28 cellular contexts compared by ENCODE assay signal in the genomic region with DNA sequence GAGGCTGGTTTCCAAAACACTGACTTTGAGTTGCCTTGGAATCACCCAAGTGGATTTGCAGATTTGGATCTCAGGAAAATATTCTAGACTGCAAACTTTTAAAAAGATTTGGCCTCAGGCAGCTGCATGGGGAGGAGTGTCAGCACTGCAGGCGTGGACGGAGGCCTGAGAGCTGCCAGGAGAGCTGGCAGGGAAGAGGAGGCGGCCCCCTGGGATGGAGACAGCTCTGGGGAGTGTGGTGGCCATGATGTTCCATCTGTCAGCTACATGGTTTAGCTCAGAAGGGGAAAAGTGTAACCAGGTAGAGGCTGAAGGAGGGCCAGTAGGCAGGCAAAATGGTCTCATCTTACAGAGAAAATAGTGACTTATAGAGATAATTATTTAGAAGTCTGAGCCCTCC.
"Had no signal": no experiment of that assay in that cellular context is flagged by ENCODE, and none has a peak within 500 bp of the region (broad histone marks: within the 10 kb centered on the region; RNA-seq: fewer than 3 reads in every experiment).

No MANE protein-coding gene starts in this region.

- H3K9me3 ChIP-seq: adrenal gland, body of pancreas, gastroesophageal sphincter, pancreas, prostate gland, transverse colon had no signal

- DNase-seq: activated CD4-positive, alpha-beta T cell treated with anti-CD3 and anti-CD28 coated beads for 36 hours; activated CD4-positive, alpha-beta T cell treated with anti-CD3 and anti-CD28 coated beads, Interleukin-2, amount 50 U/mL, for 4 hours; activated CD4-positive, CD25-positive, alpha-beta regulatory T cell; activated gamma-delta T cell treated with Interleukin-2 at 50 U/mL for 16 hours; activated naive CD8-positive, alpha-beta T cell treated with anti-CD3 and anti-CD28 coated beads for 36 hours; activated T-cell treated with anti-CD3 and anti-CD28 coated beads for 4 hours; adrenal gland; aorta; cortex of kidney; head of caudate nucleus; hippocampal formation; left cardiac atrium; mammary epithelial cell; naive B cell; nephron progenitor cell; retina; stimulated activated CD4-positive, alpha-beta T cell treated with anti-CD3 and anti-CD28 coated beads, Interleukin-1b, Interleukin-23, amount 100 ng/mL, for 48 hours; stimulated activated CD4-positive, alpha-beta T cell treated with anti-CD3 and anti-CD28 coated beads, Interleukin-4, amount 100 ng/mL, for 4 hours; stimulated activated CD8-positive, alpha-beta memory T cell treated with anti-CD3 and anti-CD28 coated beads, Interleukin-4, amount 100 ng/mL, for 48 hours; stimulated activated naive CD4-positive, alpha-beta T cell treated with Interleukin-2 at 50 U/mL for 16 hours; transverse colon had no signal

- H3K9me3 Mint-ChIP-seq: activated naive CD8-positive, alpha-beta T cell treated with anti-CD3 and anti-CD28 coated beads for 36 hours; activated T-helper 1 cell treated with anti-CD3 and anti-CD28 coated beads, Interleukin-12 subunit alpha, Interleukin-12 subunit beta, Interleukin-2, Interleukin-4 antibody, amounts not matched to agents 30 ng/mL and 10 ng/mL and 1 ng/mL, durations not matched to agents 14 hours and 24 hours and 36 hours; naive B cell; nephron progenitor cell had no signal

- H3K27me3 Mint-ChIP-seq: activated CD4-positive, alpha-beta T cell treated with anti-CD3 and anti-CD28 coated beads for 36 hours; activated naive CD8-positive, alpha-beta T cell treated with anti-CD3 and anti-CD28 coated beads for 36 hours; naive B cell had no signal

- H3K4me3 ChIP-seq: adrenal gland, body of pancreas, cardiac muscle cell, gastroesophageal sphincter, pancreas, prostate gland, smooth muscle cell, transverse colon had no signal

- H3K4me3 Mint-ChIP-seq: activated CD4-positive, alpha-beta T cell treated with anti-CD3 and anti-CD28 coated beads for 36 hours; activated naive CD8-positive, alpha-beta T cell treated with anti-CD3 and anti-CD28 coated beads for 36 hours; activated T-helper 1 cell treated with anti-CD3 and anti-CD28 coated beads, Interleukin-12 subunit alpha, Interleukin-12 subunit beta, Interleukin-2, Interleukin-4 antibody, amounts not matched to agents 30 ng/mL and 10 ng/mL and 1 ng/mL, durations not matched to agents 14 hours and 24 hours and 36 hours; naive B cell; nephron progenitor cell had no signal

- H3K27ac Mint-ChIP-seq: activated CD4-positive, alpha-beta T cell treated with anti-CD3 and anti-CD28 coated beads for 36 hours; activated naive CD8-positive, alpha-beta T cell treated with anti-CD3 and anti-CD28 coated beads for 36 hours; activated T-helper 1 cell treated with anti-CD3 and anti-CD28 coated beads, Interleukin-12 subunit alpha, Interleukin-12 subunit beta, Interleukin-2, Interleukin-4 antibody, amounts not matched to agents 30 ng/mL and 10 ng/mL and 1 ng/mL, durations not matched to agents 14 hours and 24 hours and 36 hours had no signal

- H3K4me1 ChIP-seq: adrenal gland, body of pancreas, gastroesophageal sphincter, pancreas, prostate gland, transverse colon had no signal

- H3K27me3 ChIP-seq: adrenal gland, body of pancreas, cardiac muscle cell, gastroesophageal sphincter, pancreas, transverse colon had no signal

- H3K4me1 Mint-ChIP-seq: activated CD4-positive, alpha-beta T cell treated with anti-CD3 and anti-CD28 coated beads for 36 hours; activated naive CD8-positive, alpha-beta T cell treated with anti-CD3 and anti-CD28 coated beads for 36 hours; nephron progenitor cell had no signal

- H3K27ac ChIP-seq: adrenal gland, cardiac muscle cell, gastroesophageal sphincter, prostate gland, transverse colon had no signal

- ATAC-seq: activated CD4-positive, alpha-beta T cell treated with anti-CD3 and anti-CD28 coated beads for 36 hours; gastroesophageal sphincter had no signal
